In genomic region chr1:61075833-61076232, GRCh38 we compare ENCODE assay signal across 8 cellular contexts. TPM values are rescaled to one million over a fixed set of nuclear protein-coding genes. Genes with fewer than 3 reads are reported as not detected.
DNase-seq lines count a peak whose midpoint lies in the region; ATAC-seq and TF ChIP-seq lines count a peak whose summit lies in the region.
"Not testable (repeated sequence)": the region's sequence is repeated elsewhere in the genome, so short reads cannot be mapped to it uniquely, and the experiment has no call there.

No MANE protein-coding gene starts in this region.

- H3K9me3 Mint-ChIP-seq in CD4-positive, alpha-beta memory T cell; WTC11: not testable (repeated sequence)

- H3K27ac ChIP-seq in CD4-positive, alpha-beta memory T cell (ENCODE audit: low read depth, low read length): not testable (repeated sequence)
- H3K27ac ChIP-seq in OCI-LY1 (ENCODE audit: low read depth, low read length, poor library complexity, severe bottlenecking) (peak overlapping the region; percentile 93), caudate nucleus (ENCODE audit: low read depth, low read length) (peak overlapping the region; percentile 88), gastroesophageal sphincter (peak overlapping the region in 3 of 4 donors; percentile 95 to 97 (median 97)), mucosa of rectum (ENCODE audit: low read depth in 2 of 2, low read length in 2 of 2) (peak overlapping the region; percentile 85 to 89), prostate gland (peak overlapping the region; percentile 89 to 97), tibial artery (peak overlapping the region; percentile 84 to 86)

- not testable (repeated sequence) for H3K27me3 ChIP-seq in CD4-positive, alpha-beta memory T cell (ENCODE audit: insufficient read depth, low read length); OCI-LY1 (ENCODE audit: insufficient read depth, low read length); gastroesophageal sphincter; mucosa of rectum (ENCODE audit: control insufficient read depth in 2 of 2, insufficient read depth in 2 of 2, low read length in 2 of 2); prostate gland (replicated peaks; ENCODE audit: insufficient read depth); tibial artery

- peaks cover 25 to 47% (median 34%) of the 10 kb centered on the region in 4 donors for H3K4me1 Mint-ChIP-seq in CD4-positive, alpha-beta memory T cell
- peaks cover 46% of the 10 kb centered on the region for H3K4me1 Mint-ChIP-seq in WTC11

- TF ChIP-seq EP300 in gastroesophageal sphincter (IDR thresholded peaks at IDR 0.05): not testable (repeated sequence)

- not testable (repeated sequence) for H3K4me3 ChIP-seq in CD4-positive, alpha-beta memory T cell (ENCODE audit: low read length in 2 of 2); gastroesophageal sphincter; tibial artery
- H3K4me3 ChIP-seq in OCI-LY1 (ENCODE audit: low read depth, low read length, poor library complexity, severe bottlenecking): peak overlapping the region; percentile 97
- H3K4me3 ChIP-seq in mucosa of rectum (ENCODE audit: low read length in 2 of 2): peak overlapping the region; percentile 74 to 87
- peak overlapping the region in 1 of 2 donors; percentile 51 for H3K4me3 ChIP-seq in prostate gland

- not testable (repeated sequence) for DNase-seq in CD4-positive, alpha-beta memory T cell; WTC11 (ENCODE audit: low spot score); caudate nucleus (lab: John Stamatoyannopoulos, UW); prostate gland (ENCODE audit: low spot score); tibial artery

- 41 to 80% methylated on average over 7 to 15 of the region's 16 CpGs for WGBS in gastroesophageal sphincter (ENCODE audit: low coverage in 1 of 2), 2 donors
- 69% methylated on average over 16 of the region's 16 CpGs for WGBS in prostate gland

- intact Hi-C loops in CD4-positive, alpha-beta memory T cell (cut with micrococcal nuclease): loop anchor here (5.0 kb wide), 3 partner anchors 651 to 1706 kb away; partner anchors contain the start of genes ATG4C and TM2D1
- intact Hi-C loops in prostate gland (cut with DNase I): not testable (repeated sequence)
- intact Hi-C loops in tibial artery (cut with DNase I; ENCODE audit: low total_unique reads): loop anchor here (5.0 kb wide), 1 partner anchor 34 kb away; no protein-coding TSS in a partner anchor

- POLR2A ChIA-PET in CD4-positive, alpha-beta memory T cell (lab: Charles Lee; ENCODE audit: partially characterized antibody): interaction anchor here (2.6 to 3.2 kb wide), 4 partner anchors 10 to 33 kb away, joined by 11 to 62 read pairs (median 18); no protein-coding TSS in a partner anchor
- POLR2A ChIA-PET in WTC11 (lab: Charles Lee): not testable (repeated sequence)

- H3F3A ChIP-seq in OCI-LY1 (ENCODE audit: insufficient read depth, low read length): not testable (repeated sequence)

- not testable (repeated sequence) for H3K79me2 ChIP-seq in OCI-LY1 (ENCODE audit: insufficient read depth, low read length)

- CTCF ChIA-PET in CD4-positive, alpha-beta memory T cell (lab: Charles Lee; ENCODE audit: partially characterized antibody): interaction anchor here (3.4 to 7.1 kb wide), 2 partner anchors 26 to 32 kb away, joined by 29 to 84 read pairs; no protein-coding TSS in a partner anchor
- CTCF ChIA-PET in WTC11 (lab: Charles Lee): not testable (repeated sequence)

- peak overlapping the region; percentile 98; the same call in 1 of the 2 replicates for H3K4me2 ChIP-seq in OCI-LY1 (ENCODE audit: low read length)

- not testable (repeated sequence) for ATAC-seq in WTC11, gastroesophageal sphincter

- not testable (repeated sequence) for H3K36me3 ChIP-seq in CD4-positive, alpha-beta memory T cell (ENCODE audit: insufficient read depth, low read length); OCI-LY1 (ENCODE audit: insufficient read depth, low read length); gastroesophageal sphincter; mucosa of rectum (ENCODE audit: control insufficient read depth in 2 of 2, insufficient read depth in 2 of 2, low read length in 2 of 2); prostate gland; tibial artery

- H3K36me3 Mint-ChIP-seq in CD4-positive, alpha-beta memory T cell: peaks cover 0 to 14% of the 10 kb centered on the region in 2 donors
- H3K36me3 Mint-ChIP-seq in WTC11: not testable (repeated sequence)

- H3K9me2 ChIP-seq in OCI-LY1 (ENCODE audit: low read depth, low read length): not testable (repeated sequence)

- not testable (repeated sequence) for H3K9me3 ChIP-seq in CD4-positive, alpha-beta memory T cell (ENCODE audit: control insufficient read depth in 1 of 2, low read length in 2 of 2); OCI-LY1 (ENCODE audit: low read length); gastroesophageal sphincter; mucosa of rectum (ENCODE audit: control insufficient read depth in 2 of 2, low read length in 2 of 2); prostate gland; tibial artery

- H3K4me3 Mint-ChIP-seq in CD4-positive, alpha-beta memory T cell: peak overlapping the region in 3 of 8 donors; percentile 92 to 98 (median 95)
- H3K4me3 Mint-ChIP-seq in WTC11: peak overlapping the region; percentile 87

- not testable (repeated sequence) for TF ChIP-seq CTCF in OCI-LY1 (IDR thresholded peaks at IDR 0.05; ENCODE audit: low read length); WTC11 (IDR thresholded peaks at IDR 0.05); gastroesophageal sphincter (IDR thresholded peaks at IDR 0.05); prostate gland (IDR thresholded peaks at IDR 0.05); tibial artery (IDR thresholded peaks at IDR 0.05)

- not testable (repeated sequence) for H4K20me1 ChIP-seq in OCI-LY1 (ENCODE audit: insufficient read depth, low read length)

- H3K27me3 Mint-ChIP-seq in CD4-positive, alpha-beta memory T cell: not testable (repeated sequence)
- peaks cover 61% of the 10 kb centered on the region for H3K27me3 Mint-ChIP-seq in WTC11 (ENCODE audit: low read depth)

- H3K27ac Mint-ChIP-seq in CD4-positive, alpha-beta memory T cell: peak overlapping the region in 6 of 7 donors; percentile 70 to 99 (median 96)
- H3K27ac Mint-ChIP-seq in WTC11: 0 out of 2 replicates have a peak overlapping the region, but pooled peaks have one; percentile 94

- peak overlapping the region; percentile 78; the same call in 1 of the 2 replicates for H2AFZ ChIP-seq in OCI-LY1 (ENCODE audit: low read length)

- peak overlapping the region; percentile 81 for H3K9ac ChIP-seq in OCI-LY1 (ENCODE audit: low read length)
- not testable (repeated sequence) for H3K9ac ChIP-seq in mucosa of rectum (ENCODE audit: low read depth in 1 of 2, low read length in 2 of 2)

- peaks cover 34% of the 10 kb centered on the region for H3K4me1 ChIP-seq in CD4-positive, alpha-beta memory T cell (ENCODE audit: insufficient read depth, low read length)
- H3K4me1 ChIP-seq in OCI-LY1 (ENCODE audit: insufficient read depth, low read length, severe bottlenecking) (peaks cover 40% of the 10 kb centered on the region), gastroesophageal sphincter (peaks cover 17 to 41% (median 19%) of the 10 kb centered on the region in 3 donors), mucosa of rectum (ENCODE audit: control insufficient read depth in 2 of 2, insufficient read depth in 2 of 2, low read length in 2 of 2) (peaks cover 23 to 30% of the 10 kb centered on the region in 2 donors), prostate gland (replicated peaks) (peaks cover 12% of the 10 kb centered on the region), tibial artery (peaks cover 0 to 42% (median 27%) of the 10 kb centered on the region in 4 donors)

- not testable (repeated sequence) for TF ChIP-seq POLR2A in gastroesophageal sphincter (IDR thresholded peaks at IDR 0.05); prostate gland (IDR thresholded peaks at IDR 0.05)

RNA-seq across cellular contexts. Expression of gene NFIA, which starts 6.5 kb away (rescaled TPM):
- total RNA-seq in CD4-positive, alpha-beta memory T cell: 1 to 10 TPM; 6.9 to 7.3 TPM
- 1 to 10 TPM; 5.1 to 6.6 TPM for polyA plus RNA-seq in CD4-positive, alpha-beta memory T cell
- total RNA-seq in WTC11 (2021) (7.3 to 16.7 TPM (median 8.6 TPM) in 3 replicates), gastroesophageal sphincter (100 to 1,000 TPM; 123 to 205 (median 149) TPM), prostate gland (10 to 100 TPM; 61.4 to 86.3 TPM)
